Comparison of ENCODE assay signal across 2 cellular contexts in the genomic region with DNA sequence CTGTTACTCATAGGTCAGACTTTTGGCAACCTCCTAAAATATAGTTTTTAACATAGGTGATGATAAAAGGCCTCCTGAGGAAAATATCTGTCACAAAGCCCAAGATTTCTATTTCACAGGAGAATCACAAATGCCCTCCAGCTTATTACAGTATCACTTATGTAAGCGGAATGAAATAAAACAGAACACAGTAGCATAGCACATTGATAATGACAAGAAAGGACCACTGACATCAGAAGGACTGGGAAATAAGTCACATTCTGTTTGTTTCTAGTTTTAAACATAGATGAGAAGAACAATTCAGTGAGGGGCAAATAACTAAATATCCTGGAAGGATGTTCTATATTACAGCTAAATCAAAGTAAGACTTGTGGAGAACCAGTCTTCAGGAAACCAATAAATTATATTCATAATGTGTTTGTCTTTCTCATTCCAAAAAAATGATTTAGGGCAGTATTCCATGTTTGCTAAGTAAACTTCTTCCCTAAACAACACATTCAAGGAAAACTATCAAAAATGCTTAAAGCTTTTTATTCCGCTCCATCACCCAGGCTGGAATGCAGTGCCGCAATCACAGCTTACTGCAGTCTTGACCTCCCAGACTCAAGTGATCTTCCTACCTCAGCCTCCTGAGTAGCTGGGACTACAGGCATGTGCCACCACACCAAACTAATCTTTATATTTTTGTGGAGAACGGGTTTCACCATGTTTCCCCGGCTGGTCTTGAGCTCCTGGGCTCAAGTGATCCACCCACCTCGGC.
A peak's percentile ranks its signal among the peaks of the same experiment; 100 is the strongest.
TF ChIP-seq lines count a peak whose summit lies in the region.

No MANE protein-coding gene starts in this region.

TF ChIP-seq in SK-N-SH, 30 proteins besides CTCF, POLR2A, EP300 and RAD21:
- TF ChIP-seq MXI1 (IDR thresholded peaks at IDR 0.05; ENCODE audit: low read depth, low read length) (no peak), NFIC (IDR thresholded peaks at IDR 0.05; ENCODE audit: borderline replicate concordance) (no peak), JUND (IDR thresholded peaks at IDR 0.05) (no peak), SMC3 (IDR thresholded peaks at IDR 0.05; ENCODE audit: low read depth, low read length) (no peak), GATA2 (CRISPR knock-in tag; IDR thresholded peaks at IDR 0.05) (peak; percentile 38; the same call in 1 of the 2 replicates)
TF ChIP-seq in SK-N-SH: peak in this region for 1.

TF ChIP-seq in SK-N-SH treated with all-trans-retinoic acid at 6 μM for 48 hours, 23 proteins besides CTCF, POLR2A, EP300 and RAD21:
- TF ChIP-seq TCF4 (CRISPR knock-in tag; IDR thresholded peaks at IDR 0.05; ENCODE audit: borderline replicate concordance) (no peak), TSHZ2 (CRISPR knock-in tag; IDR thresholded peaks at IDR 0.05) (no peak), ZFP30 (CRISPR knock-in tag; IDR thresholded peaks at IDR 0.05) (no peak), TOX (CRISPR knock-in tag; IDR thresholded peaks at IDR 0.05; ENCODE audit: borderline replicate concordance) (no peak), ZNF70 (CRISPR knock-in tag; IDR thresholded peaks at IDR 0.05) (no peak), ARNTL (CRISPR knock-in tag; IDR thresholded peaks at IDR 0.05; ENCODE audit: borderline replicate concordance, low read depth) (no peak), ZC3H10 (CRISPR knock-in tag; IDR thresholded peaks at IDR 0.05) (no peak), OSR1 (CRISPR knock-in tag; IDR thresholded peaks at IDR 0.05) (no peak), BACH2 (CRISPR knock-in tag; IDR thresholded peaks at IDR 0.05; ENCODE audit: borderline replicate concordance) (no peak), PATZ1 (CRISPR knock-in tag; IDR thresholded peaks at IDR 0.05; ENCODE audit: borderline replicate concordance) (no peak), ISL1 (CRISPR knock-in tag; IDR thresholded peaks at IDR 0.05) (no peak), SNAI2 (CRISPR knock-in tag; IDR thresholded peaks at IDR 0.05) (no peak), ZFP3 (CRISPR knock-in tag; IDR thresholded peaks at IDR 0.05) (no peak), RARB (CRISPR knock-in tag; IDR thresholded peaks at IDR 0.05) (no peak), GLIS3 (CRISPR knock-in tag; IDR thresholded peaks at IDR 0.05) (no peak), ZNF565 (CRISPR knock-in tag; conservative IDR thresholded peaks at IDR 0.05; ENCODE audit: low read depth) (no peak), ESRRG (CRISPR knock-in tag; IDR thresholded peaks at IDR 0.05) (no peak)
- TF ChIP-seq, protein P1, sequence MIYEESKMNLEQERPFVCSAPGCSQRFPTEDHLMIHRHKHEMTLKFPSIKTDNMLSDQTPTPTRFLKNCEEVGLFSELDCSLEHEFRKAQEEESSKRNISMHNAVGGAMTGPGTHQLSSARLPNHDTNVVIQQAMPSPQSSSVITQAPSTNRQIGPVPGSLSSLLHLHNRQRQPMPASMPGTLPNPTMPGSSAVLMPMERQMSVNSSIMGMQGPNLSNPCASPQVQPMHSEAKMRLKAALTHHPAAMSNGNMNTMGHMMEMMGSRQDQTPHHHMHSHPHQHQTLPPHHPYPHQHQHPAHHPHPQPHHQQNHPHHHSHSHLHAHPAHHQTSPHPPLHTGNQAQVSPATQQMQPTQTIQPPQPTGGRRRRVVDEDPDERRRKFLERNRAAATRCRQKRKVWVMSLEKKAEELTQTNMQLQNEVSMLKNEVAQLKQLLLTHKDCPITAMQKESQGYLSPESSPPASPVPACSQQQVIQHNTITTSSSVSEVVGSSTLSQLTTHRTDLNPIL (CRISPR knock-in tag; IDR thresholded peaks at IDR 0.05; ENCODE audit: low read depth): no peak
